8 cellular contexts compared by ENCODE assay signal in the genomic region with DNA sequence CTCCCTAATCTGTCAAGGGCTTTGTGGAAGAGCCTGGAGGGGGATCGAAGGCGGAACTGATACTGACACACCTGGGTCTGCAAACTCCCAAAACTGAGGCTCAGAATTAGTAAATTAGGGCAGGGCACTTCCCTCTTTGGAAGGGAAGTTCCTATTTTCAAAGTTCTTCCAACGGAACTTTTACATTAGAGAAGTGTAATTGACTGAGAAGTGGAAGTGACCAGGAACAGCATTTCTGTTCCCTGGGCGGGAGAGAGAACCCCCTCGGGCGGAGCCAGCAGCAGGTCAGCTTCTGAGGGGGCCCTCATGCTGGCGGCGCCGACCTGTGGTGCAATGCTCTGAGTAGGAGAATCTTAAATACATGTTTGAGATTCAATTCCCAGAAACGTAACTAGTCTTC. TPM values are rescaled to one million over a fixed set of nuclear protein-coding genes. Genes with fewer than 3 reads are reported as not detected.
DNase-seq lines count a peak whose midpoint lies in the region; ATAC-seq, FAIRE-seq and TF ChIP-seq lines count a peak whose summit lies in the region.

No MANE protein-coding gene starts in this region.

- DNase-seq in A549 (ENCODE audit: low read depth in 1 of 2, low spot score in 1 of 2) (no peak), mesothelial cell of epicardium (ENCODE audit: low spot score in 2 of 2, unreplicated experiment in 2 of 2) (no peak), middle frontal gyrus (ENCODE audit: extremely low spot score, low spot score) (no peak), foreskin keratinocyte (no peak), NCI-H2171 treated with DMSO at 0.1 percent for 48 hours (lab: John Stamatoyannopoulos, UW) (no peak)
- no peak for DNase-seq in activated naive CD8-positive, alpha-beta T cell treated with anti-CD3 and anti-CD28 coated beads for 36 hours
- DNase-seq in activated CD4-positive, CD25-positive, alpha-beta regulatory T cell (lab: John Stamatoyannopoulos, UW) = no peak

- peaks cover 5% of the 10 kb centered on the region for H3K36me3 Mint-ChIP-seq in activated naive CD8-positive, alpha-beta T cell treated with anti-CD3 and anti-CD28 coated beads for 36 hours
- H3K36me3 Mint-ChIP-seq in mesothelial cell of epicardium = no peaks in the 10 kb centered on the region

- no peak for TF ChIP-seq RAD21 in A549 (conservative IDR thresholded peaks at IDR 0.05 in 1 of 2, IDR thresholded peaks at IDR 0.05 in 1 of 2)

- ATAC-seq in A549 (no peak), HG03378 (IDR thresholded peaks at IDR 0.05; ENCODE audit: unreplicated experiment) (peak; percentile 9), foreskin keratinocyte (no peak)

- H3K4me2 ChIP-seq in A549 = peak overlapping the region; percentile 72

- WGBS in A549 (ENCODE audit: missing lambda C conversion rate) = 77% methylated on average over 10 of the region's 10 CpGs

- TF ChIP-seq CTCF in A549 (IDR thresholded peaks at IDR 0.05) (no peak), mesothelial cell of epicardium (IDR thresholded peaks at IDR 0.05; ENCODE audit: unreplicated experiment) (no peak), foreskin keratinocyte (conservative IDR thresholded peaks at IDR 0.05) (no peak)

- CTCF ChIA-PET in A549 (lab: Yijun Ruan, JAX) = interaction anchor here (0.9 to 2.7 kb wide), 15 partner anchors 8 to 270 kb away, joined by 3 to 17 read pairs (median 5); a partner anchor contains a TSS

- no peak for TF ChIP-seq POLR2A in A549 (IDR thresholded peaks at IDR 0.05; ENCODE audit: low read length)

- FAIRE-seq in A549 (lab: Jason Lieb, UNC) = no peak

- H3K9me3 ChIP-seq in A549 = no peaks in the 10 kb centered on the region

- no peaks in the 10 kb centered on the region for H3K27me3 Mint-ChIP-seq in activated naive CD8-positive, alpha-beta T cell treated with anti-CD3 and anti-CD28 coated beads for 36 hours
- no peaks in the 10 kb centered on the region for H3K27me3 Mint-ChIP-seq in mesothelial cell of epicardium (ENCODE audit: low read depth)

- no peak overlapping the region for H3K27ac Mint-ChIP-seq in activated naive CD8-positive, alpha-beta T cell treated with anti-CD3 and anti-CD28 coated beads for 36 hours
- H3K27ac Mint-ChIP-seq in mesothelial cell of epicardium = peak overlapping the region; percentile 96

- peaks cover 19% of the 10 kb centered on the region for H3K4me1 ChIP-seq in A549
- peaks cover 7% of the 10 kb centered on the region for H3K4me1 ChIP-seq in foreskin keratinocyte

- H3K4me3 ChIP-seq in A549 = no peak overlapping the region; the same call in 2 of the 3 replicates

- no peaks in the 10 kb centered on the region for H3K9me3 Mint-ChIP-seq in activated naive CD8-positive, alpha-beta T cell treated with anti-CD3 and anti-CD28 coated beads for 36 hours
- H3K9me3 Mint-ChIP-seq in mesothelial cell of epicardium = no peaks in the 10 kb centered on the region

- peak overlapping the region; percentile 94 to 99 for H3K27ac ChIP-seq in A549
- H3K27ac ChIP-seq in foreskin keratinocyte = no peak overlapping the region

- peaks cover 19% of the 10 kb centered on the region for H3K4me1 Mint-ChIP-seq in activated naive CD8-positive, alpha-beta T cell treated with anti-CD3 and anti-CD28 coated beads for 36 hours
- H3K4me1 Mint-ChIP-seq in mesothelial cell of epicardium = peaks cover 25% of the 10 kb centered on the region

- peak overlapping the region; percentile 52 for H3K4me3 Mint-ChIP-seq in activated naive CD8-positive, alpha-beta T cell treated with anti-CD3 and anti-CD28 coated beads for 36 hours
- H3K4me3 Mint-ChIP-seq in mesothelial cell of epicardium = peak overlapping the region; percentile 90

- TF ChIP-seq EP300 in A549 (IDR thresholded peaks at IDR 0.05) = no peak

- POLR2A ChIA-PET in A549 (lab: Yijun Ruan, JAX) = no interaction called here

- H3K27me3 ChIP-seq in foreskin keratinocyte = no peaks in the 10 kb centered on the region

TF ChIP-seq in A549, 52 proteins besides CTCF, POLR2A, EP300 and RAD21:
- TF ChIP-seq, protein P1, sequence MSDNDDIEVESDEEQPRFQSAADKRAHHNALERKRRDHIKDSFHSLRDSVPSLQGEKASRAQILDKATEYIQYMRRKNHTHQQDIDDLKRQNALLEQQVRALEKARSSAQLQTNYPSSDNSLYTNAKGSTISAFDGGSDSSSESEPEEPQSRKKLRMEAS (IDR thresholded peaks at IDR 0.05) = no peak
- no peak for TF ChIP-seq EHMT2 (IDR thresholded peaks at IDR 0.05; ENCODE audit: low read depth)
- TF ChIP-seq ZC3H11A (IDR thresholded peaks at IDR 0.05) = no peak

RNA-seq across cellular contexts. Expression of a gene that starts 1.1 kb away (rescaled TPM):
- polyA plus RNA-seq in A549 (2011; rRNA removed) = 14.1 and 14.9 TPM in 2 replicates
- polyA plus RNA-seq in A549 (2012; cell fraction: cytosol; rRNA removed) = 4.3 and 5.1 TPM in 2 replicates
- polyA plus RNA-seq in A549 (2012; cell fraction: nucleus; rRNA removed) = 4.6 and 6.6 TPM in 2 replicates
- polyA plus RNA-seq in A549 (2017; fragmentation: RNase III; extraction: RNeasy Plus Mini Kit Qiagen cat#74134 plus additional on column Dnase treatment) = 5.9 to 6.3 TPM (median 6.0 TPM) in 3 replicates
- polyA minus RNA-seq in A549 (2011; rRNA and poly(A)+ RNA removed) = 12.2 and 12.8 TPM in 2 replicates
- 10 to 100 TPM; 21.4 TPM for total RNA-seq in activated naive CD8-positive, alpha-beta T cell treated with anti-CD3 and anti-CD28 coated beads for 36 hours
- 27.5 to 28.0 TPM (median 27.6 TPM) in 3 replicates for total RNA-seq in mesothelial cell of epicardium
- 22.8 and 26.1 TPM in 2 replicates for total RNA-seq in foreskin keratinocyte
- polyA plus RNA-seq in foreskin keratinocyte = 4.8 and 5.1 TPM in 2 replicates

RNA-seq across cellular contexts. Expression of a gene that starts 19.8 kb away (rescaled TPM):
- polyA plus RNA-seq in A549 (2011; rRNA removed) (0.80 and 1.5 TPM in 2 replicates), A549 (2017; fragmentation: RNase III; extraction: RNeasy Plus Mini Kit Qiagen cat#74134 plus additional on column Dnase treatment) (0.42 to 0.78 TPM (median 0.62 TPM) in 3 replicates), foreskin keratinocyte (not detected in 2 replicates)
- polyA plus RNA-seq in A549 (2012; cell fraction: cytosol; rRNA removed) = 0.09 and 0.34 TPM in 2 replicates
- 2.1 and 4.6 TPM in 2 replicates for polyA plus RNA-seq in A549 (2012; cell fraction: nucleus; rRNA removed)
- polyA minus RNA-seq in A549 (2011; rRNA and poly(A)+ RNA removed) = 1.1 and 2.4 TPM in 2 replicates
- total RNA-seq in activated naive CD8-positive, alpha-beta T cell treated with anti-CD3 and anti-CD28 coated beads for 36 hours = not detected
- total RNA-seq in mesothelial cell of epicardium (0.42 to 0.67 TPM (median 0.66 TPM) in 3 replicates), foreskin keratinocyte (not detected in 2 replicates)

RNA-seq across cellular contexts. Expression of a gene that starts 36.6 kb away (rescaled TPM):
- polyA plus RNA-seq in A549 (2011; rRNA removed) (8.4 and 10.4 TPM in 2 replicates), A549 (2017; fragmentation: RNase III; extraction: RNeasy Plus Mini Kit Qiagen cat#74134 plus additional on column Dnase treatment) (7.4 to 9.2 TPM (median 8.5 TPM) in 3 replicates), foreskin keratinocyte (6.5 and 7.3 TPM in 2 replicates)
- 9.8 and 13.8 TPM in 2 replicates for polyA plus RNA-seq in A549 (2012; cell fraction: cytosol; rRNA removed)
- 33.3 and 40.1 TPM in 2 replicates for polyA plus RNA-seq in A549 (2012; cell fraction: nucleus; rRNA removed)
- 14.3 and 18.1 TPM in 2 replicates for polyA minus RNA-seq in A549 (2011; rRNA and poly(A)+ RNA removed)
- total RNA-seq in activated naive CD8-positive, alpha-beta T cell treated with anti-CD3 and anti-CD28 coated beads for 36 hours = 10 to 100 TPM; 19.3 to 20.7 TPM
- total RNA-seq in mesothelial cell of epicardium (21.2 to 21.9 TPM (median 21.8 TPM) in 3 replicates), foreskin keratinocyte (9.9 and 12.6 TPM in 2 replicates)

RNA-seq across cellular contexts. Expression of a gene that starts 56.2 kb away (rescaled TPM):
- polyA plus RNA-seq in A549 (2011; rRNA removed) (0.10 and 0.25 TPM in 2 replicates), A549 (2017; fragmentation: RNase III; extraction: RNeasy Plus Mini Kit Qiagen cat#74134 plus additional on column Dnase treatment) (0.33 to 0.44 TPM (median 0.35 TPM) in 3 replicates), foreskin keratinocyte (0.27 and 0.34 TPM in 2 replicates)
- 0.17 and 0.30 TPM in 2 replicates for polyA plus RNA-seq in A549 (2012; cell fraction: cytosol; rRNA removed)
- polyA plus RNA-seq in A549 (2012; cell fraction: nucleus; rRNA removed) = 0.79 and 1.1 TPM in 2 replicates
- 0.39 and 0.54 TPM in 2 replicates for polyA minus RNA-seq in A549 (2011; rRNA and poly(A)+ RNA removed)
- total RNA-seq in activated naive CD8-positive, alpha-beta T cell treated with anti-CD3 and anti-CD28 coated beads for 36 hours = under 1 TPM; 0.12 to 0.22 TPM
- total RNA-seq in mesothelial cell of epicardium (1.9 to 2.6 TPM (median 2.0 TPM) in 3 replicates), foreskin keratinocyte (0.46 and 0.51 TPM in 2 replicates)
